In the genomic region with DNA sequence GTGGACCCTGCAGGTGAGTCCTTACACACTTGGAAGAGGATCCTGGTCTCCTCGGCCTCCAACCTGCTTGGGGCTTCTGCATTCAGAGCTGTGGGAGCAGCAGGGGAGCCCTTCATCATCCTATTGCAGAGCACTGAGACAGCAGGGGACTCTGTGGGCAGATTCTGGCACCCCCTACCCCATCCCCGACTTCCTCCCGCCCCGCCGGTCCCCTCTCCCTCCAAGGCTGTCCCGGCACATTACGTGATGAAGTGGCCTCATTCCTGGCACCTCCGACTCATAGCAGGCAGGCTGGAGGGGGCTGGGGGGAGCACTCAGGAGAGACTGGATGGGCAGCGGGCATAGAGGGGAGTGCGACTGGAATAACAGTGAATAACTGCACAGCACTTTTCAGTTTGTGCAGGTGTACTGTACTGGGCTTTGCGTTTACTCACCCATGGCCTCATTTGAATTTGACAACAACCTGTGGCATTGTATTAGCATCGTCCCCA, we compare ENCODE assay signal across 24 cellular contexts.
"Had no signal": no experiment of that assay in that cellular context is flagged by ENCODE, and none has a peak within 500 bp of the region (broad histone marks: within the 10 kb centered on the region; RNA-seq: fewer than 3 reads in every experiment).

No MANE protein-coding gene starts in this region.

- H3K27me3 ChIP-seq: Peyer's patch, SJSA1 had no signal

- H3K36me3 Mint-ChIP-seq: activated naive CD4-positive, alpha-beta T cell treated with anti-CD3 and anti-CD28 coated beads, Interleukin-2, amount 10 ng/mL, durations not matched to agents 7 days and 5 days; activated naive CD8-positive, alpha-beta T cell treated with anti-CD3 and anti-CD28 coated beads for 36 hours had no signal

- H3K9me3 ChIP-seq: Peyer's patch, SJSA1 had no signal

- H3K27ac ChIP-seq: Peyer's patch, RWPE1, SJSA1 had no signal

- H3K4me1 Mint-ChIP-seq: activated naive CD4-positive, alpha-beta T cell treated with anti-CD3 and anti-CD28 coated beads, Interleukin-2, amount 10 ng/mL, durations not matched to agents 7 days and 5 days; activated naive CD8-positive, alpha-beta T cell treated with anti-CD3 and anti-CD28 coated beads for 36 hours had no signal

- H3K9me3 Mint-ChIP-seq: activated naive CD4-positive, alpha-beta T cell treated with anti-CD3 and anti-CD28 coated beads, Interleukin-2, amount 10 ng/mL, durations not matched to agents 7 days and 5 days; activated naive CD8-positive, alpha-beta T cell treated with anti-CD3 and anti-CD28 coated beads for 36 hours; activated T-cell treated with anti-CD3 and anti-CD28 coated beads, Interleukin-2, amount 50 U/mL, for 72 hours; activated T-helper 2 cell treated with anti-CD3 and anti-CD28 coated beads, Interferon-gamma antibody, Interleukin-2, Interleukin-4, amounts not matched to agents 10 μg/mL and 5 μg/mL and 100 μg/mL, durations not matched to agents 14 hours and 24 hours and 36 hours; T-helper 1 cell treated with Interleukin-12 subunit alpha and Interleukin-12 subunit beta and Interleukin-4 antibody, amounts not matched to agents 30 μg/mL and 1 μg/mL, for 36 hours had no signal

- H3K4me1 ChIP-seq: Peyer's patch, SJSA1 had no signal

- ATAC-seq: activated CD8-positive, alpha-beta T cell treated with anti-CD3 and anti-CD28 coated beads, Interleukin-2, amount 10 ng/mL, durations not matched to agents 7 days and 5 days; activated T-cell treated with anti-CD3 and anti-CD28 coated beads, Interleukin-2, amount 50 U/mL, for 72 hours; SK-N-SH treated with all-trans-retinoic acid at 6 μM for 48 hours had no signal

- H3K4me3 Mint-ChIP-seq: activated CD8-positive, alpha-beta T cell treated with anti-CD3 and anti-CD28 coated beads, Interleukin-2, amount 10 ng/mL, durations not matched to agents 7 days and 5 days; activated naive CD4-positive, alpha-beta T cell treated with anti-CD3 and anti-CD28 coated beads, Interleukin-2, amount 10 ng/mL, durations not matched to agents 7 days and 5 days; activated naive CD8-positive, alpha-beta T cell treated with anti-CD3 and anti-CD28 coated beads for 36 hours; activated T-cell treated with anti-CD3 and anti-CD28 coated beads, Interleukin-2, amount 50 U/mL, for 72 hours; T-helper 1 cell treated with Interleukin-12 subunit alpha and Interleukin-12 subunit beta and Interleukin-4 antibody, amounts not matched to agents 30 μg/mL and 1 μg/mL, for 36 hours had no signal

- H3K27me3 Mint-ChIP-seq: activated naive CD8-positive, alpha-beta T cell treated with anti-CD3 and anti-CD28 coated beads for 36 hours had no signal

- H3K27ac Mint-ChIP-seq: activated CD8-positive, alpha-beta T cell treated with anti-CD3 and anti-CD28 coated beads, Interleukin-2, amount 10 ng/mL, durations not matched to agents 7 days and 5 days; activated naive CD4-positive, alpha-beta T cell treated with anti-CD3 and anti-CD28 coated beads, Interleukin-2, amount 10 ng/mL, durations not matched to agents 7 days and 5 days; activated naive CD8-positive, alpha-beta T cell treated with anti-CD3 and anti-CD28 coated beads for 36 hours; activated T-cell treated with anti-CD3 and anti-CD28 coated beads, Interleukin-2, amount 50 U/mL, for 72 hours; activated T-helper 2 cell treated with anti-CD3 and anti-CD28 coated beads, Interferon-gamma antibody, Interleukin-2, Interleukin-4, amounts not matched to agents 10 μg/mL and 5 μg/mL and 100 μg/mL, durations not matched to agents 14 hours and 24 hours and 36 hours; T-helper 1 cell treated with Interleukin-12 subunit alpha and Interleukin-12 subunit beta and Interleukin-4 antibody, amounts not matched to agents 30 μg/mL and 1 μg/mL, for 36 hours had no signal

- DNase-seq: activated CD4-positive, alpha-beta T cell treated with anti-CD3 and anti-CD28 coated beads for 48 hours; activated CD4-positive, alpha-beta T cell treated with anti-CD3 and anti-CD28 coated beads, Interleukin-2, amount 50 U/mL, for 4 hours; activated CD4-positive, CD25-positive, alpha-beta regulatory T cell treated with anti-CD3 and anti-CD28 coated beads, Interleukin-2, amount 50 U/mL, for 72 hours; activated CD8-positive, alpha-beta T cell treated with anti-CD3 and anti-CD28 coated beads, Interleukin-2, amount 10 ng/mL, durations not matched to agents 7 days and 5 days; activated gamma-delta T cell treated with Interleukin-2 at 50 U/mL for 16 hours; activated naive CD4-positive, alpha-beta T cell treated with anti-CD3 and anti-CD28 coated beads, Interleukin-2, amount 10 ng/mL, durations not matched to agents 7 days and 5 days; activated naive CD8-positive, alpha-beta T cell treated with anti-CD3 and anti-CD28 coated beads for 36 hours; activated T-cell treated with anti-CD3 and anti-CD28 coated beads, Interleukin-2, amount 50 U/mL, for 72 hours; anterior cingulate cortex; MM.1S; NCI-H1105; NCI-H1436; NCI-H1694 treated with DMSO at 0.1 percent for 48 hours; NCI-H2029 treated with DMSO at 0.1 percent for 48 hours; NCI-H345; NCI-H510A; Peyer's patch; SHP77; SW 1271 had no signal
